ENCODE assay signal across 8 cellular contexts in the genomic region with DNA sequence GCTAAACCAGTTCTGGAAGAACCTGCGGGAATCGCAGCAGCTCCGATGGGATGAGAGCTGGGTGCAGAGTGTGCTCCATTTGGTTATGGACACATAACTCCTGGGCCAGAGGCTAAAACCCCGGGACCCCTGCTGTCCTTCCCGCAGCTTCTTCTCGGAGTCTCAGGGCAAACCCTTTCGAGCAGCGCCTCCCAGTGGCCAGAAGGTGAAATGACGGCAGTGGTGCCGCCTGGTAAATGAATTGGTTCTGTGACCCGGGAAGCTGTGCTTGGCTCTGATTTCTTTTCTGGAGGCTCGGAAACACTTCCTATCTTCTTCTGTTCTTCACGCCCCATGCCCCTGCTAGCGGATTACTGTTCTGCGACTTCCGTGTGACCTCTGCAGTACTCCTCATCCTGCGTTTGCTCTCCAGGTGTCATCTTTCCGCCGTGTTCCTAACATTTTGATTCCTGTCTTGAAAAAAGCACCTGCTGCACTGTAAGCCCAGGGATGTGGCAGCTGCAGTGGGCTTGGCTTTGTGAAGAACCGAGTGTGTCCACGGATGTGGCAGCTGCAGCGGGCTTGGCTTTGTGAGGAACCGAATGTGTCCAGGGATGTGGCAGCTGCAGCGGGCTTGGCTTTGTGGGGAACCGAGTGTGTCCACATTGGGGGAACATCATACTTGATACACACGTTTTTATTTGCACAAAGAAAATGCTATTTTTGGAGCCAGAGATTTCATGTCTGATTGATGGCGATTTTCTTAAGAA.
DNase-seq lines count a peak whose midpoint lies in the region; ATAC-seq, FAIRE-seq and TF ChIP-seq lines count a peak whose summit lies in the region.
"Not testable (repeated sequence)": the region's sequence is repeated elsewhere in the genome, so short reads cannot be mapped to it uniquely, and the experiment has no call there.

No MANE protein-coding gene starts in this region.

- ATAC-seq in Panc1, left ventricle myocardium superior, pancreas: not testable (repeated sequence)

- H3K36me3 ChIP-seq in Panc1 (ENCODE audit: control insufficient read depth, insufficient read depth, low read length); bronchial epithelial cell (ENCODE audit: control insufficient read depth, insufficient read depth, low read length); pancreas; stomach: not testable (repeated sequence)

- not testable (repeated sequence) for H3K27me3 ChIP-seq in Panc1 (ENCODE audit: control insufficient read depth, insufficient read depth, low read length); bronchial epithelial cell (ENCODE audit: control insufficient read depth, insufficient read depth, low read length); pancreas; stomach

- CTCF ChIA-PET in Panc1 (lab: Charles Lee) = not testable (repeated sequence)

- POLR2A ChIA-PET in Panc1 (lab: Charles Lee) = not testable (repeated sequence)

- 21 to 28% methylated on average over 24 to 26 of the region's 27 CpGs for WGBS in pancreas, 2 donors
- WGBS in stomach, 5 donors = 21 to 29% (median 25%) methylated on average over 24 to 27 of the region's 27 CpGs

- not testable (repeated sequence) for H3K9me3 ChIP-seq in Panc1 (ENCODE audit: control insufficient read depth, insufficient read depth, low read depth, low read length); pancreas; stomach

- DNase-seq in DMS53 treated with DMSO at 0.1 percent for 48 hours (lab: John Stamatoyannopoulos, UW; ENCODE audit: unreplicated experiment) = peak; percentile 19
- not testable (repeated sequence) for DNase-seq in Panc1 (ENCODE audit: low read depth, low spot score); bronchial epithelial cell (ENCODE audit: low read depth)
- DNase-seq in activated CD8-positive, alpha-beta memory T cell treated with anti-CD3 and anti-CD28 coated beads for 48 hours (ENCODE audit: low read depth in 2 of 3, low spot score in 2 of 3) = peak in 2 of 3 experiments; percentile 10 to 20
- DNase-seq in left ventricle myocardium superior = peak; percentile 51
- peak in 2 of 6 donors; percentile 51 to 74 for DNase-seq in pancreas
- peak; percentile 62 for DNase-seq in stomach

- not testable (repeated sequence) for BruUV-seq in Panc1 (replicated peaks; lab: Mats Ljungman, UMichigan)

- H3K27ac ChIP-seq in Panc1 (ENCODE audit: low read length); pancreas; stomach: not testable (repeated sequence)

- intact Hi-C loops in Panc1 (cut with micrococcal nuclease; ENCODE audit: unreplicated experiment); left ventricle myocardium superior (cut with micrococcal nuclease); pancreas (cut with DNase I); stomach (cut with DNase I; ENCODE audit: low total_unique reads): not testable (repeated sequence)

- not testable (repeated sequence) for FAIRE-seq in bronchial epithelial cell (lab: Jason Lieb, UNC); pancreas (lab: Jason Lieb, UNC)

- TF ChIP-seq POLR2A in stomach (IDR thresholded peaks at IDR 0.05) = not testable (repeated sequence)

- H3K4me1 ChIP-seq in Panc1 (ENCODE audit: control insufficient read depth, insufficient read depth, low read length); pancreas; stomach: not testable (repeated sequence)

- peak overlapping the region in 1 of 2 experiments; percentile 16; a peak in 2 of 4 replicates for H3K4me3 ChIP-seq in Panc1 (ENCODE audit: low read depth in 2 of 2, low read length in 2 of 2)
- H3K4me3 ChIP-seq in bronchial epithelial cell (ENCODE audit: low read depth, low read length); pancreas; stomach: not testable (repeated sequence)

- TF ChIP-seq EP300 in stomach (IDR thresholded peaks at IDR 0.05) = not testable (repeated sequence)

- in situ Hi-C loops in Panc1 (cut with HindIII; ENCODE audit: low pct_unique_long_range_greater_than_20kb, low sequenced_read_pairs) = not testable (repeated sequence)

- peak; percentile 65 for TF ChIP-seq CTCF in LNCAP (IDR thresholded peaks at IDR 0.05)
- peak; percentile 87 for TF ChIP-seq CTCF in Panc1 (IDR thresholded peaks at IDR 0.05)
- TF ChIP-seq CTCF in bronchial epithelial cell (IDR thresholded peaks at IDR 0.05; ENCODE audit: insufficient read depth, low read length, severe bottlenecking) = peak; percentile 59
- peak; percentile 22 to 61 (median 48) for TF ChIP-seq CTCF in pancreas (IDR thresholded peaks at IDR 0.05)
- peak in 4 of 7 experiments; percentile 34 to 62 (median 52) for TF ChIP-seq CTCF in stomach (IDR thresholded peaks at IDR 0.05)
